Comparison of ENCODE assay signal across 9 cellular contexts in the genomic region with DNA sequence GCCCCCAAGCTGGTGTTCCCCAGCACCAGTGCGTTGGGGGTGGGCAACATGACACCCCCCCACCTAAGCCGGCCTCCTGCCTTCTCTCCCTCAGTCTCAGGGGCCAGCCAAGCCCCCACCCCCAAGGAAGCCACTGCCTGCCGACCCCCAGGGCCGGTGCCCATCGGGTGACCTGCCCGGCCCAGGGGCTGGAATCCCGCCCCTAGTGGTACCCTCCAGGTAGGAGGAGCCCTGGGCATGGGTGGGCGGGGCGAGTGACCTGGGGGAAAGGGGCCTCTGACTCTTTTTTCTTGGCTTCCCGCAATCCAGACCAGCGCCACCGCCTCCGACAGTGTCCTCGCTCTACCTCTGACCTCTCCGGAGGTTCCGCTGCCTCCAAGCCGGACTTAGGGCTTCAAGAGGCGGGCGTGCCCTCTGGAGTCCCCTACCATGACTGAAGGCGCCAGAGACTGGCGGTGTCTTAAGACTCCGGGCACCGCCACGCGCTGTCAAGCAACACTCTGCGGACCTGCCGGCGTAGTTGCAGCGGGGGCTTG. TPM values are rescaled to one million over a fixed set of nuclear protein-coding genes. Genes with fewer than 3 reads are reported as not detected.
DNase-seq lines count a peak whose midpoint lies in the region; ATAC-seq and TF ChIP-seq lines count a peak whose summit lies in the region.
"Had no signal": no experiment of that assay in that cellular context is flagged by ENCODE, and none has a peak within 500 bp of the region (broad histone marks: within the 10 kb centered on the region; RNA-seq: fewer than 3 reads in every experiment).

No MANE protein-coding gene starts in this region.

- H3K27ac ChIP-seq in right atrium auricular region (no peak overlapping the region), SK-N-MC (no peak overlapping the region), iPS-18a (ENCODE audit: low read length) (no peak overlapping the region), transverse colon (peak overlapping the region; percentile 89 to 93 (median 92))

- no peaks in the 10 kb centered on the region for H3K27me3 ChIP-seq in right atrium auricular region
- H3K27me3 ChIP-seq in iPS-18a (ENCODE audit: control insufficient read depth, insufficient read depth, low read length): peaks cover 6% of the 10 kb centered on the region
- no peaks in the 10 kb centered on the region for H3K27me3 ChIP-seq in transverse colon

- intact Hi-C loops in Right ventricle myocardium superior (cut with DNase I) (loop anchor here (5.0 kb wide), 1 partner anchor 100 kb away; the partner anchor contains the start of gene PYGO2), transverse colon (cut with DNase I; ENCODE audit: low total_unique reads) (loop anchor here (10.0 kb wide), 1 partner anchor 507 kb away; the partner anchor contains the start of gene UBE2Q1)

- no peak for TF ChIP-seq POLR2A in transverse colon (IDR thresholded peaks at IDR 0.05)

- H3K36me3 ChIP-seq in right atrium auricular region (peaks cover 35% of the 10 kb centered on the region), SK-N-MC (ENCODE audit: insufficient read depth, low read length) (peaks cover 11% of the 10 kb centered on the region; the same call in 1 of the 2 replicates), iPS-18a (ENCODE audit: control insufficient read depth, low read depth, low read length) (peaks cover 10% of the 10 kb centered on the region), transverse colon (peaks cover 0 to 8% (median 0%) of the 10 kb centered on the region in 4 donors)

- WGBS in transverse colon (ENCODE audit: low coverage in 1 of 2), 2 donors: 36% methylated on average over 24 of the region's 29 CpGs; no CpG with 5 or more reads in 1 of the 2 donors

- H3K4me3 ChIP-seq in right atrium auricular region: peak overlapping the region in 1 of 2 donors; percentile 83
- peak overlapping the region; percentile 95 for H3K4me3 ChIP-seq in SK-N-MC
- peak overlapping the region; percentile 89 for H3K4me3 ChIP-seq in iPS-18a (ENCODE audit: low read length)
- H3K4me3 ChIP-seq in transverse colon: peak overlapping the region in 1 of 4 donors; percentile 85

- in situ Hi-C loops in transverse colon (cut with MboI; ENCODE audit: low pct_ligation_motif_present in 1 of 4, low pct_unique_long_range_greater_than_20kb in 1 of 4, low sequenced_read_pairs in 3 of 4): loop anchor here in 3 of 4 donors (25.0 kb wide), 1 partner anchor 100 kb away; the partner anchor contains the start of genes CKS1B (in 3 of the 3), PBXIP1 (in 3 of the 3), PYGO2 (in 3 of the 3) and SHC1 (in 3 of the 3)

- peak; percentile 3 for ATAC-seq in Right ventricle myocardium superior (ENCODE audit: poor library complexity)

- H3K4me1 ChIP-seq in right atrium auricular region: peaks cover 0 to 33% of the 10 kb centered on the region in 2 donors
- peaks cover 18% of the 10 kb centered on the region for H3K4me1 ChIP-seq in iPS-18a (ENCODE audit: control insufficient read depth, low read depth, low read length)
- H3K4me1 ChIP-seq in transverse colon: peaks cover 20 to 38% (median 34%) of the 10 kb centered on the region in 4 donors

- H3K9me3 ChIP-seq in right atrium auricular region (no peaks in the 10 kb centered on the region), SK-N-MC (ENCODE audit: low read depth, low read length) (no peaks in the 10 kb centered on the region), iPS-18a (ENCODE audit: control insufficient read depth, low read depth, low read length) (no peaks in the 10 kb centered on the region), transverse colon (no peaks in the 10 kb centered on the region)

- no peak for TF ChIP-seq EP300 in transverse colon (IDR thresholded peaks at IDR 0.05; ENCODE audit: low read depth)

- H3K9ac ChIP-seq in SK-N-MC (ENCODE audit: insufficient read length) (no peak overlapping the region), iPS-18a (ENCODE audit: low read length) (no peak overlapping the region)

- DNase-seq in Right ventricle myocardium superior (no peak), right atrium auricular region (ENCODE audit: low spot score) (no peak), SK-N-MC (ENCODE audit: low read depth, low spot score) (no peak), transverse colon (peak; percentile 41), NCI-H524 (lab: John Stamatoyannopoulos, UW) (no peak), amygdala (lab: John Stamatoyannopoulos, UW) (no peak)
- DNase-seq in stimulated activated CD4-positive, alpha-beta T cell treated with anti-CD3 and anti-CD28 coated beads, Interleukin-2, amount 100 ng/mL, for 48 hours: no peak

- TF ChIP-seq CTCF in right atrium auricular region (IDR thresholded peaks at IDR 0.05) (no peak), transverse colon (IDR thresholded peaks at IDR 0.05) (no peak)

RNA-seq across cellular contexts. Expression of gene EFNA4, which starts 1.3 kb away (rescaled TPM):
- 2.6 TPM for total RNA-seq in Right ventricle myocardium superior
- total RNA-seq in right atrium auricular region: 1 to 10 TPM; 2.2 to 3.5 TPM
- 10 to 100 TPM; 18.3 to 57.2 (median 37.2) TPM for total RNA-seq in transverse colon

RNA-seq across cellular contexts. Expression of gene ADAM15, which starts 11.1 kb away (rescaled TPM):
- total RNA-seq in Right ventricle myocardium superior (77.6 TPM), right atrium auricular region (10 to 100 TPM; 64.6 to 96.7 TPM), transverse colon (100 to 1,000 TPM in 3 of 4 donors, 10 to 100 TPM in 1; 90.6 to 196 (median 115) TPM)

RNA-seq across cellular contexts. Expression of gene EFNA3, which starts 16.4 kb away (rescaled TPM):
- total RNA-seq in Right ventricle myocardium superior (0.75 TPM), right atrium auricular region (1 to 10 TPM in 1 of 2 donors, not detected in 1; 3.2 TPM), transverse colon (1 to 10 TPM; 3.4 to 7.9 (median 7.2) TPM)

RNA-seq across cellular contexts. Expression of gene DCST1, which starts 28.6 kb away (rescaled TPM):
- total RNA-seq in Right ventricle myocardium superior (not detected), right atrium auricular region (not detected), transverse colon (under 1 TPM in 2 of 4 donors, not detected in 2; 0.32 to 0.41 TPM)
- total RNA-seq: osteocyte had no signal

RNA-seq across cellular contexts. Expression of gene DCST2, which starts 28.6 kb away (rescaled TPM):
- 0.16 TPM for total RNA-seq in Right ventricle myocardium superior
- total RNA-seq in right atrium auricular region: not detected
- total RNA-seq in transverse colon: 1 to 10 TPM in 3 of 4 donors, not detected in 1; 1.9 to 4.6 (median 4.5) TPM

Comparison
In these comparisons a context has a peak if more than half of its experiments do, and no peak if none do; other contexts are left out.
1. H3K27ac ChIP-seq: peak in transverse colon (4 of 4); none in right atrium auricular region (0 of 2), SK-N-MC (single experiment) and iPS-18a (single experiment).